In the genomic region with DNA sequence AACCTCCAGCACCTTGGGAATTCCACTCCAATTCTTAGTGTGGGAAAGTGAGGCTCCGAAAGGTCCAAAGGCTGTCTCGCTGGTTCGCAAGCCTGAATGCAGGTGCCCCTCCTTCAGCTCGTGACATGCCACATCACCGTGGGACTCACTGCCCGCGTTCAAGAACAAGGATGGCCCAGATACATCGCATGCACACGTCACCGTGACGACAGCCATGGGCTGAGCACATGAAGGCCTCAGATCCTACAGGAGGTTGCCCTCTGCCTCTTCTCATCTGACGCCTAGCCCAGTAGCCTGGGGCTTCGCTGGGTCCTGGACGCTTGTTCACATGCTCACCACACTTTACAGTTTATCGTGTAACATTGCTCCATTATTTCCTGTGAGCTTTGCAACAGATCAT, we compare ENCODE assay signal across 17 cellular contexts. TPM values are rescaled to one million over a fixed set of nuclear protein-coding genes. Genes with fewer than 3 reads are reported as not detected.
A peak's percentile ranks its signal among the peaks of the same experiment; 100 is the strongest.
DNase-seq lines count a peak whose midpoint lies in the region; ATAC-seq, FAIRE-seq and TF ChIP-seq lines count a peak whose summit lies in the region.
"Had no signal": no experiment of that assay in that cellular context is flagged by ENCODE, and none has a peak within 500 bp of the region (broad histone marks: within the 10 kb centered on the region; RNA-seq: fewer than 3 reads in every experiment).

No MANE protein-coding gene starts in this region.

- dilution Hi-C loops in endothelial cell of umbilical vein (cut with MboI; ENCODE audit: extremely low pct_ligation_motif_present, low sequenced_read_pairs) = no loop called here

- ATAC-seq in Right ventricle myocardium superior (ENCODE audit: poor library complexity) (no peak), heart right ventricle (no peak), mucosa of descending colon (no peak), GM21576 (IDR thresholded peaks at IDR 0.05; ENCODE audit: unreplicated experiment) (no peak)
- ATAC-seq: GM12878, HCT116 had no signal

- no peak overlapping the region for H3K4me3 ChIP-seq in heart right ventricle
- no peak overlapping the region for H3K4me3 ChIP-seq in endothelial cell of umbilical vein (replicated peaks in 1 of 3; ENCODE audit: insufficient read depth in 1 of 3, low read depth in 1 of 3, low read length in 3 of 3)
- no peak overlapping the region for H3K4me3 ChIP-seq in mucosa of descending colon
- H3K4me3 ChIP-seq: BLaER1, GM12878 had no signal

- WGBS in heart right ventricle, 2 donors = 91% methylated on average over 15 of the region's 15 CpGs

- no peak overlapping the region for H2AFZ ChIP-seq in endothelial cell of umbilical vein (ENCODE audit: low read depth, low read length)

- DNase-seq in Right ventricle myocardium superior = peak; percentile 17
- DNase-seq in heart right ventricle = no peak
- DNase-seq in SK-MEL-5 (ENCODE audit: low read depth, low spot score) = peak; percentile 44
- DNase-seq in endothelial cell of umbilical vein (ENCODE audit: low read depth, low spot score) = no peak
- peak in 2 of 3 donors; percentile 26 to 33 for DNase-seq in mucosa of descending colon
- no peak for DNase-seq in DMS53 (lab: John Stamatoyannopoulos, UW)
- no peak for DNase-seq in T-helper 1 cell
- DNase-seq: 8988T; AML-193; CD8-positive, alpha-beta memory T cell had no signal

- CTCF ChIA-PET in endothelial cell of umbilical vein (lab: Charles Lee) = no interaction called here

- in situ Hi-C loops in SK-MEL-5 (cut with HindIII; ENCODE audit: low pct_unique_long_range_greater_than_20kb, low sequenced_read_pairs) = no loop called here

- BruUV-seq in endothelial cell of umbilical vein (replicated peaks; lab: Mats Ljungman, UMichigan) = no TSS peak

- no peaks in the 10 kb centered on the region for H3K27me3 ChIP-seq in heart right ventricle
- no peaks in the 10 kb centered on the region for H3K27me3 ChIP-seq in endothelial cell of umbilical vein (ENCODE audit: control insufficient read depth in 2 of 2, insufficient read depth in 2 of 2, low read length in 2 of 2)
- H3K27me3 ChIP-seq: BLaER1 had no signal

- H3K36me3 ChIP-seq in heart right ventricle (no peaks in the 10 kb centered on the region), endothelial cell of umbilical vein (ENCODE audit: control insufficient read depth in 2 of 2, extremely low read depth in 1 of 2, insufficient read depth in 2 of 2, low read length in 2 of 2) (no peaks in the 10 kb centered on the region), mucosa of descending colon (ENCODE audit: low read depth) (no peaks in the 10 kb centered on the region)
- H3K36me3 ChIP-seq: BLaER1 had no signal

- no peak overlapping the region for H3K27ac ChIP-seq in heart right ventricle
- H3K27ac ChIP-seq in endothelial cell of umbilical vein (ENCODE audit: insufficient read depth, low read depth, low read length) = no peak overlapping the region
- H3K27ac ChIP-seq: BLaER1, HL-60 had no signal

- H4K20me1 ChIP-seq in endothelial cell of umbilical vein (replicated peaks; ENCODE audit: control insufficient read depth, extremely low read depth, insufficient read depth, low read length) = no peaks in the 10 kb centered on the region
- H4K20me1 ChIP-seq: BLaER1 had no signal

- H3K9me1 ChIP-seq in endothelial cell of umbilical vein (replicated peaks; ENCODE audit: control insufficient read depth, extremely low read depth, insufficient read depth, low read length) = no peaks in the 10 kb centered on the region

- POLR2A ChIA-PET in endothelial cell of umbilical vein (lab: Charles Lee) = no interaction called here

- H3K79me2 ChIP-seq in endothelial cell of umbilical vein (ENCODE audit: control insufficient read depth, insufficient read depth, low read length) = no peaks in the 10 kb centered on the region

- intact Hi-C loops in Right ventricle myocardium superior (cut with DNase I) (no loop called here), heart right ventricle (cut with DNase I) (no loop called here), endothelial cell of umbilical vein (cut with micrococcal nuclease) (no loop called here), mucosa of descending colon (cut with DNase I, micrococcal nuclease) (no loop called here)

- H3K4me2 ChIP-seq in endothelial cell of umbilical vein (ENCODE audit: insufficient read depth, low read length) = no peak overlapping the region
- H3K4me2 ChIP-seq: BLaER1 had no signal

- H3K9ac ChIP-seq in endothelial cell of umbilical vein (replicated peaks; ENCODE audit: extremely low read depth, insufficient read depth, low read length) = no peak overlapping the region
- H3K9ac ChIP-seq: BLaER1 had no signal

- TF ChIP-seq CTCF in heart right ventricle (IDR thresholded peaks at IDR 0.05) = no peak
- TF ChIP-seq CTCF in endothelial cell of umbilical vein (IDR thresholded peaks at IDR 0.05; ENCODE audit: extremely low read depth in 1 of 2, insufficient read depth in 1 of 2, low read depth in 1 of 2, low read length in 2 of 2) = no peak
- no peak for TF ChIP-seq CTCF in mucosa of descending colon (IDR thresholded peaks at IDR 0.05)

- FAIRE-seq in endothelial cell of umbilical vein (lab: Jason Lieb, UNC) = peak; percentile 37
- FAIRE-seq: GM12878, H54 had no signal

- peaks cover 0 to 8% (median 0%) of the 10 kb centered on the region in 11 donors for H3K9me3 ChIP-seq in heart right ventricle
- H3K9me3 ChIP-seq in endothelial cell of umbilical vein (replicated peaks; ENCODE audit: control insufficient read depth, insufficient read depth, low read length) = no peaks in the 10 kb centered on the region
- no peaks in the 10 kb centered on the region for H3K9me3 ChIP-seq in mucosa of descending colon

- TF ChIP-seq POLR2A in endothelial cell of umbilical vein (IDR thresholded peaks at IDR 0.05; ENCODE audit: low read depth, low read length) = no peak

- H3K4me1 ChIP-seq in heart right ventricle (peaks cover 14 to 23% (median 17%) of the 10 kb centered on the region in 9 donors), endothelial cell of umbilical vein (ENCODE audit: control insufficient read depth, extremely low read depth, insufficient read depth, low read length) (no peaks in the 10 kb centered on the region), mucosa of descending colon (ENCODE audit: low read depth) (peaks cover 14% of the 10 kb centered on the region)
- H3K4me1 ChIP-seq: BLaER1 had no signal

TF ChIP-seq in endothelial cell of umbilical vein, 7 proteins besides CTCF, POLR2A, EP300 and RAD21:
- no peak for TF ChIP-seq MYC (IDR thresholded peaks at IDR 0.05; ENCODE audit: low read depth, low read length)
- TF ChIP-seq JUN (IDR thresholded peaks at IDR 0.05; ENCODE audit: borderline replicate concordance, insufficient read depth, insufficient read length, low read depth) = no peak
- TF ChIP-seq FOS (IDR thresholded peaks at IDR 0.05; ENCODE audit: borderline replicate concordance, insufficient read depth, low read length) = no peak
- TF ChIP-seq, protein P1, sequence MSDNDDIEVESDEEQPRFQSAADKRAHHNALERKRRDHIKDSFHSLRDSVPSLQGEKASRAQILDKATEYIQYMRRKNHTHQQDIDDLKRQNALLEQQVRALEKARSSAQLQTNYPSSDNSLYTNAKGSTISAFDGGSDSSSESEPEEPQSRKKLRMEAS (IDR thresholded peaks at IDR 0.05; ENCODE audit: insufficient read depth, insufficient read length) = no peak
- TF ChIP-seq POLR2AphosphoS5 (IDR thresholded peaks at IDR 0.05; ENCODE audit: insufficient read depth, low read depth, low read length) = no peak
- no peak for TF ChIP-seq EZH2 (IDR thresholded peaks at IDR 0.05; ENCODE audit: borderline replicate concordance, low read depth, low read length, severe bottlenecking)
- TF ChIP-seq GATA2 (IDR thresholded peaks at IDR 0.05; ENCODE audit: insufficient read depth, insufficient read length, low read depth, low read length) = no peak

RNA-seq across cellular contexts. Expression of a gene that starts 4.4 kb away (rescaled TPM):
- total RNA-seq in Right ventricle myocardium superior = 0.22 TPM
- under 1 TPM in 6 of 10 donors, not detected in 4; 0.12 to 0.23 (median 0.15) TPM for total RNA-seq in heart right ventricle
- polyA plus RNA-seq in heart right ventricle = under 1 TPM; 0.03 to 0.59 TPM
- 3.6 and 4.4 TPM in 2 replicates for total RNA-seq in SK-MEL-5 (2014; rRNA removed; shearing (Covaris generic))
- 1.8 and 2.8 TPM in 2 replicates for polyA plus RNA-seq in SK-MEL-5 (2015; cell fraction: cytosol; rRNA removed)
- polyA plus RNA-seq in SK-MEL-5 (2015; cell fraction: nucleus; rRNA removed) = 99.2 and 105 TPM in 2 replicates
- not detected in 2 replicates for total RNA-seq in endothelial cell of umbilical vein
- not detected in 2 replicates for polyA plus RNA-seq in endothelial cell of umbilical vein
- polyA plus RNA-seq in endothelial cell of umbilical vein (2011; cell fraction: cytosol; rRNA removed) = not detected in 2 replicates
- polyA plus RNA-seq in endothelial cell of umbilical vein (2011; cell fraction: nucleus; rRNA removed) = not detected in 2 replicates
- polyA plus RNA-seq in endothelial cell of umbilical vein (2012) = not detected in 2 replicates
- polyA minus RNA-seq in endothelial cell of umbilical vein = not detected in 2 replicates
- polyA minus RNA-seq in endothelial cell of umbilical vein (2011; cell fraction: cytosol; rRNA and poly(A)+ RNA removed) = not detected
- polyA minus RNA-seq in endothelial cell of umbilical vein (2011; cell fraction: nucleus; rRNA and poly(A)+ RNA removed) = not detected in 2 replicates
- total RNA-seq in mucosa of descending colon = not detected
- total RNA-seq: CD8-positive, alpha-beta memory T cell; G401; GM12878 had no signal
- polyA plus RNA-seq: CD8-positive, alpha-beta memory T cell; GM12878 had no signal

Comparison
In these comparisons a context has a peak if more than half of its experiments do, and no peak if none do; other contexts are left out.
1. DNase-seq: peak in Right ventricle myocardium superior (single experiment), SK-MEL-5 (single experiment) and mucosa of descending colon (2 of 3); none in heart right ventricle (0 of 2), endothelial cell of umbilical vein (single experiment), DMS53 (single experiment) and T-helper 1 cell (0 of 5).